Comparison of ENCODE assay signal across 11 cellular contexts in the genomic region with DNA sequence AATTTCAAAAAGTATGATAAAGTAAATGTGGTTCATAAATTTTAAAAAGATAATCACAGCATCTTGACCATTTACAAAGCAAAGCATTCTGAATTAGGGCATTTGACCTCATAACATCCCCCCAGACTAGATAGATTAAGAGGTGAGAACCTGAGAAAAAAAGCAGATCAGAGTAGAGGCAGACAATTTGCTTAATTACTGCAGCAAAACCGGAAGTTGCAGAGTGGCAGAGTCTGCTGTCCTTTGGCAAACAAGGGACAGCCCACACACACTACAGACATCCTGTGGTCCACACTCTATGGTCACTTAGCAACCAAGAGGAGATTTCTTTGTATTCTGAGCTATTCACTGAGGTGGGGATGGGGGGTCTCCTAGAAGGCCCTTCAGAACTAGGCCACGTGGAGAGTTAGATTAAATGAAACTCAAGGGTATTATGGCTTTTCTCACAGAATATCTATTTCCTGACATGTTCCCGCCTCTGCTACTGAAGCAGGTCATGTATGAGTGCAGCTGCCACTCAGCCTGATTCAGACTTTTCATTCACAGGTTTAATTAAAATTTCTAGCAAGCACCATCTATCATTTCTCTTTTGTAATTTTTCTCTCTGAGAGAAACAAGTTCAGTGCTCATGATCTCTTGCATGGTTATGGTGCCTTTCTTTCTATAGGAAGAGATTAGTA. TPM values are rescaled to one million over a fixed set of nuclear protein-coding genes. Genes with fewer than 3 reads are reported as not detected.
A peak's percentile ranks its signal among the peaks of the same experiment; 100 is the strongest.
DNase-seq lines count a peak whose midpoint lies in the region; ATAC-seq and TF ChIP-seq lines count a peak whose summit lies in the region.
"Had no signal": no experiment of that assay in that cellular context is flagged by ENCODE, and none has a peak within 500 bp of the region (broad histone marks: within the 10 kb centered on the region; RNA-seq: fewer than 3 reads in every experiment).

No MANE protein-coding gene starts in this region.

- H2BK120ac ChIP-seq in trophoblast cell (ENCODE audit: insufficient read depth, low read length, poor library complexity), result no peak overlapping the region

- no peak overlapping the region for H3K18ac ChIP-seq in trophoblast cell (ENCODE audit: low read length)

- no peak overlapping the region for H3K23ac ChIP-seq in trophoblast cell (ENCODE audit: low read length)

- H3K27ac ChIP-seq in WERI-Rb-1, result no peak overlapping the region
- H3K27ac ChIP-seq in trophoblast cell (ENCODE audit: low read depth, low read length), result no peak overlapping the region

- no peaks in the 10 kb centered on the region for H3K4me1 ChIP-seq in trophoblast cell (ENCODE audit: control insufficient read depth in 1 of 2, insufficient read depth in 2 of 2, low read length in 2 of 2)

- H2AK5ac ChIP-seq in trophoblast cell (ENCODE audit: low read length), result no peak overlapping the region

- TF ChIP-seq CTCF in WERI-Rb-1 (IDR thresholded peaks at IDR 0.05; ENCODE audit: low read depth, low read length), result no peak

- H3K4ac ChIP-seq in trophoblast cell (ENCODE audit: low read depth, low read length), result no peak overlapping the region

- H2BK12ac ChIP-seq in trophoblast cell (ENCODE audit: low read length), result no peak overlapping the region

- no peak for TF ChIP-seq POLR2A in GM18505 (IDR thresholded peaks at IDR 0.05; ENCODE audit: borderline replicate concordance, extremely low read depth, insufficient read depth, insufficient read length)

- no peaks in the 10 kb centered on the region for H3K79me2 ChIP-seq in trophoblast cell (ENCODE audit: control insufficient read depth, insufficient read depth, low read length, poor library complexity)

- H4K91ac ChIP-seq in trophoblast cell (ENCODE audit: low read depth, low read length), result no peak overlapping the region

- H3K4me3 ChIP-seq in WERI-Rb-1 (ENCODE audit: low read depth, low read length), result no peak overlapping the region
- H3K4me3 ChIP-seq in trophoblast cell (ENCODE audit: low read depth, low read length), result no peak overlapping the region

- no peak overlapping the region for H4K12ac ChIP-seq in trophoblast cell (ENCODE audit: low read depth, low read length)

- no peak overlapping the region for H2BK5ac ChIP-seq in trophoblast cell (ENCODE audit: low read depth, low read length, poor library complexity)

- ATAC-seq in GM18505 (IDR thresholded peaks at IDR 0.05; ENCODE audit: unreplicated experiment), result peak; percentile 84
- ATAC-seq in GM21390 (IDR thresholded peaks at IDR 0.05; ENCODE audit: unreplicated experiment), result peak; percentile 88
- peak; percentile 94 for ATAC-seq in HG03196 (IDR thresholded peaks at IDR 0.05; ENCODE audit: unreplicated experiment)
- ATAC-seq: sciatic nerve had no signal

- WGBS in trophoblast cell (ENCODE audit: extremely low coverage, insufficient coverage, insufficient read length), result no CpG with 5 or more reads among the region's 3 CpGs

- no peaks in the 10 kb centered on the region for H3K36me3 ChIP-seq in WERI-Rb-1
- no peaks in the 10 kb centered on the region for H3K36me3 ChIP-seq in trophoblast cell (ENCODE audit: control insufficient read depth in 1 of 2, insufficient read depth in 2 of 2, low read length in 2 of 2)

- no peak overlapping the region for H3K9ac ChIP-seq in trophoblast cell (ENCODE audit: low read length)

- no peaks in the 10 kb centered on the region for H3K27me3 ChIP-seq in WERI-Rb-1 (ENCODE audit: insufficient read depth, low read depth, severe bottlenecking)
- no peaks in the 10 kb centered on the region for H3K27me3 ChIP-seq in trophoblast cell (ENCODE audit: insufficient read depth, low read length)

- H3K9me3 ChIP-seq in WERI-Rb-1 (ENCODE audit: severe bottlenecking) (no peaks in the 10 kb centered on the region), trophoblast cell (ENCODE audit: insufficient read depth, low read depth, low read length) (no peaks in the 10 kb centered on the region)

- H3K14ac ChIP-seq in trophoblast cell (ENCODE audit: low read length), result no peak overlapping the region

- no peaks in the 10 kb centered on the region for H3K79me1 ChIP-seq in trophoblast cell (ENCODE audit: low read length)

- no peak overlapping the region for H4K8ac ChIP-seq in trophoblast cell (ENCODE audit: low read depth, low read length)

- DNase-seq in WERI-Rb-1 (peak; percentile 40), UCSD-AML1 (lab: John Stamatoyannopoulos, UW; ENCODE audit: unreplicated experiment) (no peak), middle frontal gyrus (ENCODE audit: extremely low spot score, low spot score) (no peak), glomerular visceral epithelial cell (ENCODE audit: extremely low spot score) (no peak), trophoblast cell (no peak)
- DNase-seq: activated CD4-positive, alpha-beta T cell treated with anti-CD3 and anti-CD28 coated beads, Interleukin-2, amount 50 U/mL, for 4 hours; NCI-H1694 treated with DMSO at 0.1 percent for 48 hours had no signal

- H2AFZ ChIP-seq in trophoblast cell (ENCODE audit: insufficient read depth, low read length, poor library complexity), result no peak overlapping the region

- no peak overlapping the region for H3K4me2 ChIP-seq in trophoblast cell (ENCODE audit: low read length)

RNA-seq across cellular contexts. Expression of a gene that starts 48.5 kb away (rescaled TPM):
- polyA plus RNA-seq in trophoblast cell (2013), result 10.7 and 11.0 TPM in 2 replicates
